In the genomic region with DNA sequence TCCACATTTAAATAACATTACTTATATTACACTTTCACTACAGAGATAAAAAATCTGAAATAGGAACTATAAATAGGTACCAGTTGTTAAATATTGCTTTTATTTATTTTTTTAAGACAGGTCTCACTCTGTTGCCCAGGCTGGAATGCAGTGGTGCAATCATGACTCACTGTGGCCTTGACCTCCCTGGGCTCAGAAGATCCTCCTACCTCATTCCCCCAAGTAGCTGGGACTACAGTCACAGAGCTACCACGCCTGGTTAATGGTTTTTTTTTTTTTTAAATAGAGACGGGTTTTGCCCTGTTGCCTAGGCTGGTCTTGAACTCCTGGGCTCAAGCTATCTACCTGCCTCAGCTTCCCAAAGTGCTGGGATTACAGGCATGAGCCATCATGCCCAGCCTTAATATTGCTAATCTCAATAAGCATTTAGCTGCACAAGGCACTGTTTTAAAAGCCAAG, we compare ENCODE assay signal across 10 cellular contexts. TPM values are rescaled to one million over a fixed set of nuclear protein-coding genes. Genes with fewer than 3 reads are reported as not detected.
DNase-seq lines count a peak whose midpoint lies in the region; ATAC-seq, FAIRE-seq and TF ChIP-seq lines count a peak whose summit lies in the region.
"Had no signal": no experiment of that assay in that cellular context is flagged by ENCODE, and none has a peak within 500 bp of the region (broad histone marks: within the 10 kb centered on the region; RNA-seq: fewer than 3 reads in every experiment).

No MANE protein-coding gene starts in this region.

- H3K4me1 Mint-ChIP-seq in activated T-helper 2 cell treated with anti-CD3 and anti-CD28 coated beads, Interferon-gamma antibody, Interleukin-2, Interleukin-4, amounts not matched to agents 10 μg/mL and 5 μg/mL and 100 μg/mL, durations not matched to agents 14 hours and 24 hours and 36 hours (ENCODE audit: low read depth): peaks cover 28% of the 10 kb centered on the region

- peak; percentile 30 to 73 for ATAC-seq in gastrocnemius medialis
- no peak for ATAC-seq in HG03108 (IDR thresholded peaks at IDR 0.05; ENCODE audit: unreplicated experiment)

- H3K9me3 Mint-ChIP-seq in activated T-helper 2 cell treated with anti-CD3 and anti-CD28 coated beads, Interferon-gamma antibody, Interleukin-2, Interleukin-4, amounts not matched to agents 10 μg/mL and 5 μg/mL and 100 μg/mL, durations not matched to agents 14 hours and 24 hours and 36 hours: peaks cover 7% of the 10 kb centered on the region

- peak; percentile 35 for DNase-seq in GOT3 (lab: John Stamatoyannopoulos, UW)
- peak; percentile 83 for DNase-seq in RCC 7860 (ENCODE audit: low spot score)
- peak; percentile 93 for DNase-seq in fibroblast of gingiva (ENCODE audit: low read depth)
- peak in 1 of 2 donors; percentile 54 for DNase-seq in gastrocnemius medialis
- DNase-seq in hepatic stellate cell (ENCODE audit: low spot score): no peak
- DNase-seq in activated T-helper 2 cell treated with anti-CD3 and anti-CD28 coated beads, Interferon-gamma antibody, Interleukin-2, Interleukin-4, amounts not matched to agents 10 μg/mL and 5 μg/mL and 100 μg/mL, durations not matched to agents 14 hours and 24 hours and 36 hours (ENCODE audit: low spot score): no peak
- DNase-seq in C1 segment of cervical spinal cord (lab: John Stamatoyannopoulos, UW): no peak
- DNase-seq: activated T-cell treated with anti-CD3 and anti-CD28 coated beads, Interleukin-2, amount 50 U/mL, for 48 hours; NCI-H526 treated with DMSO at 0.1 percent for 48 hours had no signal

- peaks cover 19 to 27% of the 10 kb centered on the region in 2 donors for H3K4me1 ChIP-seq in gastrocnemius medialis

- H3K36me3 ChIP-seq in gastrocnemius medialis: peaks cover 0 to 43% of the 10 kb centered on the region in 2 donors

- in situ Hi-C loops in gastrocnemius medialis (cut with MboI; ENCODE audit: low sequenced_read_pairs in 4 of 4): loop anchor here in 1 of 4 donors (25.0 kb wide), 1 partner anchor 352 kb away; the partner anchor contains the start of gene SLC35B3

- peak; percentile 95 for FAIRE-seq in RCC 7860 (lab: Jason Lieb, UNC)

- no peak overlapping the region for H3K4me3 ChIP-seq in gastrocnemius medialis

- H3K9me3 ChIP-seq in gastrocnemius medialis: no peaks in the 10 kb centered on the region

- no peak for TF ChIP-seq POLR2A in gastrocnemius medialis (IDR thresholded peaks at IDR 0.05)

- H3K36me3 Mint-ChIP-seq in activated T-helper 2 cell treated with anti-CD3 and anti-CD28 coated beads, Interferon-gamma antibody, Interleukin-2, Interleukin-4, amounts not matched to agents 10 μg/mL and 5 μg/mL and 100 μg/mL, durations not matched to agents 14 hours and 24 hours and 36 hours (ENCODE audit: low read depth): peaks cover 76% of the 10 kb centered on the region

- no peak for TF ChIP-seq CTCF in gastrocnemius medialis (IDR thresholded peaks at IDR 0.05 in 4 of 5, conservative IDR thresholded peaks at IDR 0.05 in 1 of 5)

- H3K27me3 ChIP-seq in gastrocnemius medialis: no peaks in the 10 kb centered on the region

- H3K27me3 Mint-ChIP-seq in activated T-helper 2 cell treated with anti-CD3 and anti-CD28 coated beads, Interferon-gamma antibody, Interleukin-2, Interleukin-4, amounts not matched to agents 10 μg/mL and 5 μg/mL and 100 μg/mL, durations not matched to agents 14 hours and 24 hours and 36 hours (ENCODE audit: low read depth): no peaks in the 10 kb centered on the region

- H3K4me3 Mint-ChIP-seq in activated T-helper 2 cell treated with anti-CD3 and anti-CD28 coated beads, Interferon-gamma antibody, Interleukin-2, Interleukin-4, amounts not matched to agents 10 μg/mL and 5 μg/mL and 100 μg/mL, durations not matched to agents 14 hours and 24 hours and 36 hours (ENCODE audit: low read depth): no peak overlapping the region

- no peak overlapping the region for H3K27ac Mint-ChIP-seq in activated T-helper 2 cell treated with anti-CD3 and anti-CD28 coated beads, Interferon-gamma antibody, Interleukin-2, Interleukin-4, amounts not matched to agents 10 μg/mL and 5 μg/mL and 100 μg/mL, durations not matched to agents 14 hours and 24 hours and 36 hours

- intact Hi-C loops in gastrocnemius medialis (cut with DNase I; ENCODE audit: low total_unique reads): loop anchor here (2.0 kb wide), 1 partner anchor 20 kb away; the partner anchor contains the start of gene BLOC1S5
- intact Hi-C loops in activated T-helper 2 cell treated with anti-CD3 and anti-CD28 coated beads, Interferon-gamma antibody, Interleukin-2, Interleukin-4, amounts not matched to agents 10 μg/mL and 5 μg/mL and 100 μg/mL, durations not matched to agents 14 hours and 24 hours and 36 hours (cut with micrococcal nuclease): no loop called here

- H3K27ac ChIP-seq in gastrocnemius medialis: peak overlapping the region in 2 of 4 donors; percentile 31 to 40

RNA-seq across cellular contexts. Expression of gene EEF1E1, which starts 17.3 kb away (rescaled TPM):
- total RNA-seq in gastrocnemius medialis: 10 to 100 TPM; 16.0 to 39.9 (median 21.2) TPM
- total RNA-seq in activated T-helper 2 cell treated with anti-CD3 and anti-CD28 coated beads, Interferon-gamma antibody, Interleukin-2, Interleukin-4, amounts not matched to agents 10 μg/mL and 5 μg/mL and 100 μg/mL, durations not matched to agents 14 hours and 24 hours and 36 hours: 83.1 and 87.3 TPM in 2 replicates

RNA-seq across cellular contexts. Expression of gene BLOC1S5, which starts 20.9 kb away (rescaled TPM):
- 10 to 100 TPM in 1 of 4 donors, 1 to 10 TPM in 3; 5.4 to 13.6 (median 9.4) TPM for total RNA-seq in gastrocnemius medialis
- total RNA-seq in activated T-helper 2 cell treated with anti-CD3 and anti-CD28 coated beads, Interferon-gamma antibody, Interleukin-2, Interleukin-4, amounts not matched to agents 10 μg/mL and 5 μg/mL and 100 μg/mL, durations not matched to agents 14 hours and 24 hours and 36 hours: 21.2 and 25.4 TPM in 2 replicates

Comparison
In these comparisons a context has a peak if more than half of its experiments do, and no peak if none do; other contexts are left out.
1. DNase-seq: peak in GOT3 (single experiment), RCC 7860 (single experiment) and fibroblast of gingiva (single experiment); none in hepatic stellate cell (single experiment), activated T-helper 2 cell treated with anti-CD3 and anti-CD28 coated beads, Interferon-gamma antibody, Interleukin-2, Interleukin-4, amounts not matched to agents 10 μg/mL and 5 μg/mL and 100 μg/mL, durations not matched to agents 14 hours and 24 hours and 36 hours (single experiment) and C1 segment of cervical spinal cord (0 of 14).